ENCODE assay signal across 10 cellular contexts in genomic region chr9:41110913-41111312, GRCh38. TPM values are rescaled to one million over a fixed set of nuclear protein-coding genes. Genes with fewer than 3 reads are reported as not detected.
"Had no signal": no experiment of that assay in that cellular context is flagged by ENCODE, and none has a peak within 500 bp of the region (broad histone marks: within the 10 kb centered on the region; RNA-seq: fewer than 3 reads in every experiment).

No MANE protein-coding gene starts in this region.

RNA-seq across cellular contexts. Expression of gene FOXD4L6, which starts 17.6 kb away (rescaled TPM):
- total RNA-seq: activated B cell treated with CpG ODN at 0.5 μM for 24 hours; activated CD4-positive, alpha-beta T cell treated with anti-CD3 and anti-CD28 coated beads, Interleukin-2, amount 10 ng/mL, durations not matched to agents 7 days and 5 days; activated naive CD4-positive, alpha-beta T cell treated with anti-CD3 and anti-CD28 coated beads, Interleukin-2, amount 50 U/mL, for 72 hours; glomerular endothelial cell; mesenteric fat pad; naive thymus-derived CD8-positive, alpha-beta T cell; sciatic nerve; subcutaneous adipose tissue; thyroid gland; ureter had no signal
